Comparison of ENCODE assay signal across 8 cellular contexts in the genomic region with DNA sequence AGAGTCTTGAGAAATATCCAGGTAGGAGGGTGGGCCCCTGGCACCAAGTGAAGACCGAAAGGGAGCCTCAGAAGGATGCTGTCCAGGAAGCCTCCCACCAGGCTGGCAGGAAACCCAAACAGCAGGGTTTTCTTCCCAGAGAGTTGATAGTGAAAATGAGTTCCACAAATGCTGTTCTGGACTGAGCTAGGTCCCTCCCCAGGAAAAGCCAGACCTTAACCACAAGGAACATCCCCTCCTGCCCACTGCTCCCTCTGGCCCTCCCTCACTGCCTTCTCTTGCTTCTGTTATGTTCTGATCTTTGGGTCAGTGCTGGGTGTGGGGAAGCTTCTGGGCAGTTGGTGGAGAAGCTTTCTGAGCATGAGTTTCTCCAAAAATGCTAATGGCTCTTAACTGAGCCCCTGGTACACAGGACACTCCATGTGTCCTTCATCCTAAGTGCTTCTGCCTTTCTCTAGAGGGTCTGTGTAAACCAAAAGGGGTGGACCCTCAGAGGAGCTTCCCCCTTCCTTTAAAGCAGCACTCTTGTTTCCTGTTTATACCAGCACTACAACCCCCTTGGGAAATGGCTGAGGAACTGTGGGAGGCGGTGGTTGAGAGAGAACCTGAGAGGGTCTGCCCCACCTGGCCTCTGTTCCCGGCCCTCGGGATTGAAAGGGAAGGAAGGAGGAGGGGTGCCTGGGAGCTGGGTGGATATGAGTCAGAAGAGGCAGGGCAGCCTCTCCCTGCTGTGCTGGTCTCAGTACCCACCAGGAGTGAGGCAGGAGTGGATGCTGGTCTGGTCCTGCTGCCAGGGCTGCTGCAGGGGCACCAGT. TPM values are rescaled to one million over a fixed set of nuclear protein-coding genes. Genes with fewer than 3 reads are reported as not detected.
DNase-seq lines count a peak whose midpoint lies in the region; ATAC-seq and TF ChIP-seq lines count a peak whose summit lies in the region.

No MANE protein-coding gene starts in this region.

- no peak for TF ChIP-seq EP300 in esophagus muscularis mucosa (IDR thresholded peaks at IDR 0.05)

- peak overlapping the region; percentile 41 for H3K4me3 Mint-ChIP-seq in activated CD4-positive, alpha-beta T cell treated with anti-CD3 and anti-CD28 coated beads, Interleukin-2, amount 10 ng/mL, durations not matched to agents 24 days and 14 days
- H3K4me3 Mint-ChIP-seq in Calu3 (ENCODE audit: low read depth, unreplicated experiment) (no peak overlapping the region), mesothelial cell of epicardium (no peak overlapping the region)

- no peaks in the 10 kb centered on the region for H3K9me3 Mint-ChIP-seq in activated CD4-positive, alpha-beta T cell treated with anti-CD3 and anti-CD28 coated beads, Interleukin-2, amount 10 ng/mL, durations not matched to agents 24 days and 14 days
- H3K9me3 Mint-ChIP-seq in Calu3 (ENCODE audit: low read depth, unreplicated experiment) (no peaks in the 10 kb centered on the region), mesothelial cell of epicardium (no peaks in the 10 kb centered on the region)

- H3K79me2 ChIP-seq in OCI-LY1 (ENCODE audit: insufficient read depth, low read length) = no peaks in the 10 kb centered on the region

- peak overlapping the region; percentile 80 for H3K27ac Mint-ChIP-seq in activated CD4-positive, alpha-beta T cell treated with anti-CD3 and anti-CD28 coated beads, Interleukin-2, amount 10 ng/mL, durations not matched to agents 24 days and 14 days
- H3K27ac Mint-ChIP-seq in Calu3 (ENCODE audit: unreplicated experiment) (no peak overlapping the region), mesothelial cell of epicardium (no peak overlapping the region)

- peak overlapping the region; percentile 15; the same call in 1 of the 2 replicates for H3K4me2 ChIP-seq in OCI-LY1 (ENCODE audit: low read length)

- H3K27me3 ChIP-seq in OCI-LY1 (ENCODE audit: insufficient read depth, low read length) = no peaks in the 10 kb centered on the region
- H3K27me3 ChIP-seq in esophagus muscularis mucosa = no peaks in the 10 kb centered on the region
- no peaks in the 10 kb centered on the region for H3K27me3 ChIP-seq in psoas muscle (ENCODE audit: insufficient read depth in 3 of 3, low read length in 2 of 3)

- no TSS peak for BruUV-seq in Calu3 (replicated peaks; lab: Mats Ljungman, UMichigan)

- no peak for DNase-seq in activated CD4-positive, alpha-beta T cell treated with anti-CD3 and anti-CD28 coated beads, Interleukin-2, amount 10 ng/mL, durations not matched to agents 24 days and 14 days
- no peak for DNase-seq in activated CD4-positive, alpha-beta T cell treated with anti-CD3 and anti-CD28 coated beads, Interleukin-2, amount 50 U/mL, for 1 hour
- DNase-seq in esophagus muscularis mucosa (ENCODE audit: extremely low spot score) = no peak
- DNase-seq in psoas muscle = peak in 1 of 2 donors; percentile 35
- DNase-seq in Calu3 = no peak
- DNase-seq in mesothelial cell of epicardium (ENCODE audit: low spot score in 2 of 2, unreplicated experiment in 2 of 2) = no peak
- no peak for DNase-seq in GM19238 (ENCODE audit: insufficient read length, low spot score)

- peaks cover 46% of the 10 kb centered on the region for H3K4me1 Mint-ChIP-seq in activated CD4-positive, alpha-beta T cell treated with anti-CD3 and anti-CD28 coated beads, Interleukin-2, amount 10 ng/mL, durations not matched to agents 24 days and 14 days
- H3K4me1 Mint-ChIP-seq in Calu3 (ENCODE audit: low read depth, unreplicated experiment) = peaks cover 7% of the 10 kb centered on the region
- H3K4me1 Mint-ChIP-seq in mesothelial cell of epicardium = peaks cover 7% of the 10 kb centered on the region

- TF ChIP-seq POLR2A in esophagus muscularis mucosa (IDR thresholded peaks at IDR 0.05; ENCODE audit: low read depth) = no peak

- H2AFZ ChIP-seq in OCI-LY1 (ENCODE audit: low read length) = no peak overlapping the region

- H3K36me3 Mint-ChIP-seq in activated CD4-positive, alpha-beta T cell treated with anti-CD3 and anti-CD28 coated beads, Interleukin-2, amount 10 ng/mL, durations not matched to agents 24 days and 14 days (ENCODE audit: low read depth) = peaks cover 6% of the 10 kb centered on the region
- H3K36me3 Mint-ChIP-seq in Calu3 (ENCODE audit: insufficient read depth, unreplicated experiment) (no peaks in the 10 kb centered on the region), mesothelial cell of epicardium (no peaks in the 10 kb centered on the region)

- ATAC-seq in psoas muscle = peak; percentile 13 to 51 (median 38)

- H3K9me3 ChIP-seq in OCI-LY1 (ENCODE audit: low read length) (no peaks in the 10 kb centered on the region), esophagus muscularis mucosa (no peaks in the 10 kb centered on the region), psoas muscle (no peaks in the 10 kb centered on the region)

- WGBS in esophagus muscularis mucosa = 33% methylated on average over 4 of the region's 4 CpGs
- 25 to 50% (median 31%) methylated on average over 4 of the region's 4 CpGs for WGBS in psoas muscle, 3 donors

- H3K4me1 ChIP-seq in OCI-LY1 (ENCODE audit: insufficient read depth, low read length, severe bottlenecking) = peaks cover 28% of the 10 kb centered on the region
- peaks cover 87 to 100% (median 92%) of the 10 kb centered on the region in 4 donors for H3K4me1 ChIP-seq in esophagus muscularis mucosa
- H3K4me1 ChIP-seq in psoas muscle = peaks cover 73% of the 10 kb centered on the region

- intact Hi-C loops in activated CD4-positive, alpha-beta T cell treated with anti-CD3 and anti-CD28 coated beads, Interleukin-2, amount 10 ng/mL, durations not matched to agents 24 days and 14 days (cut with micrococcal nuclease) = no loop called here
- intact Hi-C loops in esophagus muscularis mucosa (cut with DNase I) = no loop called here
- intact Hi-C loops in psoas muscle (cut with DNase I) = no loop called here
- intact Hi-C loops in Calu3 (cut with micrococcal nuclease; ENCODE audit: unreplicated experiment) = no loop called here

- H3K27me3 Mint-ChIP-seq in activated CD4-positive, alpha-beta T cell treated with anti-CD3 and anti-CD28 coated beads, Interleukin-2, amount 10 ng/mL, durations not matched to agents 24 days and 14 days = no peaks in the 10 kb centered on the region
- no peaks in the 10 kb centered on the region for H3K27me3 Mint-ChIP-seq in Calu3 (ENCODE audit: unreplicated experiment)
- H3K27me3 Mint-ChIP-seq in mesothelial cell of epicardium (ENCODE audit: low read depth) = no peaks in the 10 kb centered on the region

- H3F3A ChIP-seq in OCI-LY1 (ENCODE audit: insufficient read depth, low read length) = no peaks in the 10 kb centered on the region

- peak overlapping the region; percentile 31 for H3K27ac ChIP-seq in OCI-LY1 (ENCODE audit: low read depth, low read length, poor library complexity, severe bottlenecking)
- H3K27ac ChIP-seq in esophagus muscularis mucosa (replicated peaks in 1 of 4) = peak overlapping the region; percentile 58 to 73 (median 60)
- peak overlapping the region; percentile 63 for H3K27ac ChIP-seq in psoas muscle

- H3K4me3 ChIP-seq in OCI-LY1 (ENCODE audit: low read depth, low read length, poor library complexity, severe bottlenecking) (no peak overlapping the region), esophagus muscularis mucosa (no peak overlapping the region), psoas muscle (peak overlapping the region; percentile 2)

- TF ChIP-seq CTCF in OCI-LY1 (IDR thresholded peaks at IDR 0.05; ENCODE audit: low read length) = no peak
- TF ChIP-seq CTCF in esophagus muscularis mucosa (IDR thresholded peaks at IDR 0.05) = no peak
- TF ChIP-seq CTCF in psoas muscle (IDR thresholded peaks at IDR 0.05) = no peak
- no peak for TF ChIP-seq CTCF in Calu3 (IDR thresholded peaks at IDR 0.05; ENCODE audit: unreplicated experiment)
- no peak for TF ChIP-seq CTCF in mesothelial cell of epicardium (IDR thresholded peaks at IDR 0.05; ENCODE audit: unreplicated experiment)

- no peaks in the 10 kb centered on the region for H4K20me1 ChIP-seq in OCI-LY1 (ENCODE audit: insufficient read depth, low read length)

- no peak overlapping the region for H3K9ac ChIP-seq in OCI-LY1 (ENCODE audit: low read length)

- no peaks in the 10 kb centered on the region for H3K9me2 ChIP-seq in OCI-LY1 (ENCODE audit: low read depth, low read length)

- CTCF ChIA-PET in Calu3 (lab: Charles Lee) = no interaction called here

- H3K36me3 ChIP-seq in OCI-LY1 (ENCODE audit: insufficient read depth, low read length) (peaks cover 7% of the 10 kb centered on the region; the same call in 1 of the 2 replicates), esophagus muscularis mucosa (peaks cover 0 to 6% (median 5%) of the 10 kb centered on the region in 4 donors), psoas muscle (ENCODE audit: insufficient read depth in 1 of 2, low read depth in 1 of 2) (peaks cover 0 to 4% of the 10 kb centered on the region in 2 donors)

RNA-seq across cellular contexts. Expression of a gene that starts 42.0 kb away (rescaled TPM):
- total RNA-seq in activated CD4-positive, alpha-beta T cell treated with anti-CD3 and anti-CD28 coated beads, Interleukin-2, amount 10 ng/mL, durations not matched to agents 24 days and 14 days = 34.7 and 39.2 TPM in 2 replicates
- total RNA-seq in esophagus muscularis mucosa (10 to 100 TPM; 54.8 to 83.1 (median 69.7) TPM), psoas muscle (10 to 100 TPM; 18.1 to 34.1 (median 25.2) TPM), Calu3 (2022) (21.5 and 25.7 TPM in 2 replicates), mesothelial cell of epicardium (41.6 to 44.9 TPM (median 42.2 TPM) in 3 replicates)
- polyA plus RNA-seq in psoas muscle = 10 to 100 TPM in 2 of 3 donors, 1 to 10 TPM in 1; 8.0 to 19.5 (median 15.2) TPM

RNA-seq across cellular contexts. Expression of a gene that starts 49.0 kb away (rescaled TPM):
- 532 TPM in 2 replicates for total RNA-seq in activated CD4-positive, alpha-beta T cell treated with anti-CD3 and anti-CD28 coated beads, Interleukin-2, amount 10 ng/mL, durations not matched to agents 24 days and 14 days
- total RNA-seq in esophagus muscularis mucosa (10 to 100 TPM; 25.0 to 37.8 (median 35.9) TPM), psoas muscle (10 to 100 TPM; 13.2 to 19.1 (median 16.3) TPM), Calu3 (2022) (102 and 116 TPM in 2 replicates), mesothelial cell of epicardium (82.6 to 89.8 TPM (median 87.5 TPM) in 3 replicates)
- 10 to 100 TPM; 25.5 to 53.0 (median 37.8) TPM for polyA plus RNA-seq in psoas muscle

RNA-seq across cellular contexts. Expression of a gene that starts 55.9 kb away (rescaled TPM):
- total RNA-seq in activated CD4-positive, alpha-beta T cell treated with anti-CD3 and anti-CD28 coated beads, Interleukin-2, amount 10 ng/mL, durations not matched to agents 24 days and 14 days = 86.3 and 86.9 TPM in 2 replicates
- 100 to 1,000 TPM in 3 of 4 donors, 10 to 100 TPM in 1; 85.8 to 118 (median 107) TPM for total RNA-seq in esophagus muscularis mucosa
- 10 to 100 TPM; 71.8 to 99.9 (median 82.2) TPM for total RNA-seq in psoas muscle
- polyA plus RNA-seq in psoas muscle = 100 to 1,000 TPM; 120 to 146 (median 126) TPM
- 60.0 and 67.6 TPM in 2 replicates for total RNA-seq in Calu3 (2022)
- total RNA-seq in mesothelial cell of epicardium = 60.7 to 66.5 TPM (median 64.7 TPM) in 3 replicates
